ENCODE assay signal across 1 cellular context in genomic region chr14:24215495-24216344, GRCh38.
TF ChIP-seq lines count a peak whose summit lies in the region.

MDP1 (minus strand) TSS chr14:24216066; CDS start chr14:24215955, 111 bp downstream.

TF ChIP-seq in HepG2, 621 proteins besides CTCF, POLR2A, EP300 and RAD21 (continued from another document and continues in another):
- TF ChIP-seq ZBTB33 (CRISPR knock-in tag; IDR thresholded peaks at IDR 0.05) (0 out of 2 replicates have a peak, but pooled peaks have one; percentile 71), ELF4 (CRISPR knock-in tag; IDR thresholded peaks at IDR 0.05; ENCODE audit: borderline replicate concordance) (no peak), ZBTB4 (CRISPR knock-in tag; IDR thresholded peaks at IDR 0.05; ENCODE audit: borderline replicate concordance) (peak; percentile 99; the same call in 1 of the 2 replicates), ZNF136 (CRISPR knock-in tag; IDR thresholded peaks at IDR 0.05; ENCODE audit: low read depth) (no peak; the same call in 1 of the 2 replicates), ZFY (CRISPR knock-in tag; IDR thresholded peaks at IDR 0.05) (peak; percentile 98), ZNF770 (CRISPR knock-in tag; IDR thresholded peaks at IDR 0.05) (peak; percentile 82), UBTF (CRISPR knock-in tag; IDR thresholded peaks at IDR 0.05) (peak; percentile 98), ZNF792 (CRISPR knock-in tag; IDR thresholded peaks at IDR 0.05) (peak; percentile 98), ZBTB2 (CRISPR knock-in tag; IDR thresholded peaks at IDR 0.05; ENCODE audit: low read depth) (peak; percentile 26; the same call in 1 of the 2 replicates), HNRNPK (IDR thresholded peaks at IDR 0.05; ENCODE audit: low read depth, low read length, poor library complexity, severe bottlenecking) (peak; percentile 55), SKI (IDR thresholded peaks at IDR 0.05; ENCODE audit: partially characterized antibody) (peak; percentile 71), ZNF557 (CRISPR knock-in tag; IDR thresholded peaks at IDR 0.05) (0 out of 2 replicates have a peak, but pooled peaks have one; percentile 85), SP2 (CRISPR knock-in tag; IDR thresholded peaks at IDR 0.05) (no peak), ZSCAN30 (CRISPR knock-in tag; IDR thresholded peaks at IDR 0.05) (no peak), RFX3 (CRISPR knock-in tag; IDR thresholded peaks at IDR 0.05) (peak; percentile 17; the same call in 1 of the 2 replicates), ZNF280D (CRISPR knock-in tag; IDR thresholded peaks at IDR 0.05) (peak; percentile 99), SP140L (CRISPR knock-in tag; IDR thresholded peaks at IDR 0.05; ENCODE audit: borderline replicate concordance) (peak; percentile 90; the same call in 1 of the 2 replicates), MTF2 (CRISPR knock-in tag; IDR thresholded peaks at IDR 0.05; ENCODE audit: borderline replicate concordance) (0 out of 2 replicates have a peak, but pooled peaks have one; percentile 82), PAXIP1 (CRISPR knock-in tag; conservative IDR thresholded peaks at IDR 0.05) (peak; percentile 79), ATF1 (CRISPR knock-in tag; IDR thresholded peaks at IDR 0.05) (no peak), NCOA1 (CRISPR knock-in tag; IDR thresholded peaks at IDR 0.05) (peak; percentile 82; the same call in 1 of the 2 replicates), ZNF790 (CRISPR knock-in tag; IDR thresholded peaks at IDR 0.05; ENCODE audit: borderline replicate concordance) (peak; percentile 83; the same call in 1 of the 2 replicates), ZNF547 (CRISPR knock-in tag; IDR thresholded peaks at IDR 0.05) (no peak), CBFB (CRISPR knock-in tag; IDR thresholded peaks at IDR 0.05) (peak; percentile 97), ZKSCAN5 (CRISPR knock-in tag; IDR thresholded peaks at IDR 0.05) (peak; percentile 84; the same call in 1 of the 2 replicates), ZNF850 (CRISPR knock-in tag; conservative IDR thresholded peaks at IDR 0.05) (no peak), ZNF34 (CRISPR knock-in tag; IDR thresholded peaks at IDR 0.05; ENCODE audit: borderline replicate concordance) (peak; percentile 100), ZNF761 (CRISPR knock-in tag; conservative IDR thresholded peaks at IDR 0.05) (peak; percentile 99), DR1 (CRISPR knock-in tag; IDR thresholded peaks at IDR 0.05) (no peak; the same call in 1 of the 2 replicates), SMAD9 (CRISPR knock-in tag; IDR thresholded peaks at IDR 0.05) (no peak), CHD4 (IDR thresholded peaks at IDR 0.05; ENCODE audit: borderline replicate concordance, low read length) (no peak; the same call in 1 of the 2 replicates), ZNF343 (CRISPR knock-in tag; IDR thresholded peaks at IDR 0.05) (peak; percentile 94), ZNF564 (CRISPR knock-in tag; IDR thresholded peaks at IDR 0.05) (no peak), ZNF441 (CRISPR knock-in tag; IDR thresholded peaks at IDR 0.05; ENCODE audit: borderline replicate concordance) (peak; percentile 88; the same call in 1 of the 2 replicates)
- TF ChIP-seq, protein P1, sequence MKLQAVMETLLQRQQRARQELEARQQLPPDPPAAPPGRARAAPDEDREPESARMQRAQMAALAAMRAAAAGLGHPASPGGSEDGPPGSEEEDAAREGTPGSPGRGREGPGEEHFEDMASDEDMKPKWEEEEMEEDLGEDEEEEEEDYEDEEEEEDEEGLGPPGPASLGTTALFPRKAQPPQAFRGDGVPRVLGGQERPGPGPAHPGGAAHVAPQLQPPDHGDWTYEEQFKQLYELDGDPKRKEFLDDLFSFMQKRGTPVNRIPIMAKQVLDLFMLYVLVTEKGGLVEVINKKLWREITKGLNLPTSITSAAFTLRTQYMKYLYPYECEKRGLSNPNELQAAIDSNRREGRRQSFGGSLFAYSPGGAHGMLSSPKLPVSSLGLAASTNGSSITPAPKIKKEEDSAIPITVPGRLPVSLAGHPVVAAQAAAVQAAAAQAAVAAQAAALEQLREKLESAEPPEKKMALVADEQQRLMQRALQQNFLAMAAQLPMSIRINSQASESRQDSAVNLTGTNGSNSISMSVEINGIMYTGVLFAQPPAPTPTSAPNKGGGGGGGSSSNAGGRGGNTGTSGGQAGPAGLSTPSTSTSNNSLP (IDR thresholded peaks at IDR 0.05; ENCODE audit: low read depth, low read length), result peak; percentile 78; the same call in 1 of the 2 replicates
- TF ChIP-seq, protein P2, sequence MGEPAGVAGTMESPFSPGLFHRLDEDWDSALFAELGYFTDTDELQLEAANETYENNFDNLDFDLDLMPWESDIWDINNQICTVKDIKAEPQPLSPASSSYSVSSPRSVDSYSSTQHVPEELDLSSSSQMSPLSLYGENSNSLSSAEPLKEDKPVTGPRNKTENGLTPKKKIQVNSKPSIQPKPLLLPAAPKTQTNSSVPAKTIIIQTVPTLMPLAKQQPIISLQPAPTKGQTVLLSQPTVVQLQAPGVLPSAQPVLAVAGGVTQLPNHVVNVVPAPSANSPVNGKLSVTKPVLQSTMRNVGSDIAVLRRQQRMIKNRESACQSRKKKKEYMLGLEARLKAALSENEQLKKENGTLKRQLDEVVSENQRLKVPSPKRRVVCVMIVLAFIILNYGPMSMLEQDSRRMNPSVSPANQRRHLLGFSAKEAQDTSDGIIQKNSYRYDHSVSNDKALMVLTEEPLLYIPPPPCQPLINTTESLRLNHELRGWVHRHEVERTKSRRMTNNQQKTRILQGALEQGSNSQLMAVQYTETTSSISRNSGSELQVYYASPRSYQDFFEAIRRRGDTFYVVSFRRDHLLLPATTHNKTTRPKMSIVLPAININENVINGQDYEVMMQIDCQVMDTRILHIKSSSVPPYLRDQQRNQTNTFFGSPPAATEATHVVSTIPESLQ (CRISPR knock-in tag; conservative IDR thresholded peaks at IDR 0.05), result peak; percentile 97; the same call in 1 of the 2 replicates
